9 cellular contexts compared by ENCODE assay signal in genomic region chrX:153763989-153764755, GRCh38. TPM values are rescaled to one million over a fixed set of nuclear protein-coding genes. Genes with fewer than 3 reads are reported as not detected.
DNase-seq lines count a peak whose midpoint lies in the region; ATAC-seq, FAIRE-seq and TF ChIP-seq lines count a peak whose summit lies in the region.
"Had no signal": no experiment of that assay in that cellular context is flagged by ENCODE, and none has a peak within 500 bp of the region (broad histone marks: within the 10 kb centered on the region; RNA-seq: fewer than 3 reads in every experiment).

TSS of gene PLXNB3 (plus strand) at chrX:153764249. CDS start at chrX:153765536, 1,287 bp downstream.

- H3K4me1 ChIP-seq in suprapubic skin: peaks cover 27% of the 10 kb centered on the region

- DNase-seq in NCI-H2081 (lab: John Stamatoyannopoulos, UW): peak; percentile 65 to 72
- no peak for DNase-seq in NCI-H2081 treated with DMSO at 0.1 percent for 48 hours (lab: John Stamatoyannopoulos, UW)
- peak; percentile 75 for DNase-seq in LoVo (ENCODE audit: low spot score)
- peak; percentile 76 for DNase-seq in SK-MEL-5 (ENCODE audit: low read depth, low spot score)
- DNase-seq in activated naive CD4-positive, alpha-beta T cell treated with Interleukin-2 at 50 U/mL for 16 hours: peak; percentile 76
- peak; percentile 80 to 82 for DNase-seq in frontal cortex (ENCODE audit: low spot score in 2 of 2)
- DNase-seq in omental fat pad (ENCODE audit: low spot score): peak; percentile 66
- peak; percentile 85 to 89 for DNase-seq in suprapubic skin (ENCODE audit: low spot score in 2 of 2)

- peak within 1 kb of the TSS; percentile 35 for H3K4me3 ChIP-seq in suprapubic skin

- no peaks in the 10 kb centered on the region for H3K27me3 ChIP-seq in suprapubic skin

- in situ Hi-C loops in SK-MEL-5 (cut with HindIII; ENCODE audit: low pct_unique_long_range_greater_than_20kb, low sequenced_read_pairs): no loop called here

- TF ChIP-seq CTCF in omental fat pad (IDR thresholded peaks at IDR 0.05): peak in 1 of 3 donors; percentile 54
- peak; percentile 63 to 68 for TF ChIP-seq CTCF in suprapubic skin (IDR thresholded peaks at IDR 0.05)

- no peaks in the 10 kb centered on the region for H3K36me3 ChIP-seq in suprapubic skin

- no peak for TF ChIP-seq EP300 in suprapubic skin (IDR thresholded peaks at IDR 0.05)

- peak within 1 kb of the TSS; percentile 54 for H3K27ac ChIP-seq in suprapubic skin

- 43% methylated on average over 10 of the region's 26 CpGs for WGBS in suprapubic skin

- TF ChIP-seq POLR2A in suprapubic skin (IDR thresholded peaks at IDR 0.05): no peak

- FAIRE-seq in frontal cortex (lab: Jason Lieb, UNC): no peak
- FAIRE-seq: A204.1 had no signal

- peak; percentile 84 for ATAC-seq in omental fat pad (ENCODE audit: low FRiP score)

- H3K9me3 ChIP-seq in suprapubic skin: no peaks in the 10 kb centered on the region

RNA-seq across cellular contexts. Expression of gene PLXNB3, which starts in this region (rescaled TPM):
- total RNA-seq in SK-MEL-5 (2014; rRNA removed; shearing (Covaris generic)): 2.7 and 4.8 TPM in 2 replicates
- 12.9 and 14.1 TPM in 2 replicates for polyA plus RNA-seq in SK-MEL-5 (2015; cell fraction: cytosol; rRNA removed)
- polyA plus RNA-seq in SK-MEL-5 (2015; cell fraction: nucleus; rRNA removed): 49.6 and 56.0 TPM in 2 replicates
- total RNA-seq in frontal cortex (0.82 TPM), omental fat pad (10 to 100 TPM in 2 of 4 donors, 1 to 10 TPM in 2; 3.2 to 13.2 (median 10.2) TPM), suprapubic skin (10 to 100 TPM; 13.5 to 23.9 (median 19.8) TPM)

Comparison
In these comparisons a context has a peak if more than half of its experiments do, and no peak if none do; other contexts are left out.
1. Peak in DNase-seq in frontal cortex; RNA of the gene not detected or under 1 TPM.